ENCODE assay signal across 1 cellular context in the genomic region with DNA sequence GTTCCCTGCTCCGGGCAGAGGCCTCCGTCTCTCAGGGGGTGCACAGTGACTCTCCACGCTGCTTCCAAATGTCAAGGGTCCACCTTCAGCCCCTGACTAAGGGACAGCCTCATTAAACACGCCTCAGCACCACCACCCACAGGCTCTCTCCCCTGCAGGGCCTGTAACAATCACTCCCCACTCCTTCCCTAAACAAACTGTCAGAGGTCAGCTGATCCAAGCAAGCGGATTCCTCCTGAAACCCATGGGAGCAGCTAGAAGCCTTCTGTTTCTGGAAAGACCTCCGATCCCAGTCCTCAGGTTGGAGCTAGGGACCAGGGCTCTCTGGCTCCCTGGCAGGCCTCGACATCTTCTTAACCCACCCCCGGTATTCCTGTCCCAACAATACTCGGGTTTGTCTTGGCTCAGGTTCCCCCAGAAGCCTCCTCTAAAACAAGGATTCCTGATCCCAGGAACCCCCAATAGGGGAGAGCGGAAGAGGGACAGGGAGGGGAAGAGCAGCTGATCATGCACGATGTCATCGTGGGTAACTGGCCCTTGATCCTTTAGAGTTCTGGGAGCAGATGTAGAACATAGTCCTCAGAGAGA.
TF ChIP-seq lines count a peak whose summit lies in the region.

No MANE protein-coding gene starts in this region.

TF ChIP-seq in HCT116, 20 proteins besides CTCF, POLR2A, EP300 and RAD21 (continued from another document):
- TF ChIP-seq, protein P1, sequence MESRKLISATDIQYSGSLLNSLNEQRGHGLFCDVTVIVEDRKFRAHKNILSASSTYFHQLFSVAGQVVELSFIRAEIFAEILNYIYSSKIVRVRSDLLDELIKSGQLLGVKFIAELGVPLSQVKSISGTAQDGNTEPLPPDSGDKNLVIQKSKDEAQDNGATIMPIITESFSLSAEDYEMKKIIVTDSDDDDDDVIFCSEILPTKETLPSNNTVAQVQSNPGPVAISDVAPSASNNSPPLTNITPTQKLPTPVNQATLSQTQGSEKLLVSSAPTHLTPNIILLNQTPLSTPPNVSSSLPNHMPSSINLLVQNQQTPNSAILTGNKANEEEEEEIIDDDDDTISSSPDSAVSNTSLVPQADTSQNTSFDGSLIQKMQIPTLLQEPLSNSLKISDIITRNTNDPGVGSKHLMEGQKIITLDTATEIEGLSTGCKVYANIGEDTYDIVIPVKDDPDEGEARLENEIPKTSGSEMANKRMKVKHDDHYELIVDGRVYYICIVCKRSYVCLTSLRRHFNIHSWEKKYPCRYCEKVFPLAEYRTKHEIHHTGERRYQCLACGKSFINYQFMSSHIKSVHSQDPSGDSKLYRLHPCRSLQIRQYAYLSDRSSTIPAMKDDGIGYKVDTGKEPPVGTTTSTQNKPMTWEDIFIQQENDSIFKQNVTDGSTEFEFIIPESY (IDR thresholded peaks at IDR 0.05; ENCODE audit: extremely low read depth, insufficient replicate concordance, low read length), result no peak
- TF ChIP-seq FOSL1 (IDR thresholded peaks at IDR 0.05; ENCODE audit: low read depth), result no peak
- TF ChIP-seq, protein P2, sequence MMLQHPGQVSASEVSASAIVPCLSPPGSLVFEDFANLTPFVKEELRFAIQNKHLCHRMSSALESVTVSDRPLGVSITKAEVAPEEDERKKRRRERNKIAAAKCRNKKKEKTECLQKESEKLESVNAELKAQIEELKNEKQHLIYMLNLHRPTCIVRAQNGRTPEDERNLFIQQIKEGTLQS (IDR thresholded peaks at IDR 0.05), result no peak
- no peak for TF ChIP-seq CEBPB (IDR thresholded peaks at IDR 0.05; ENCODE audit: low read depth)
- no peak for TF ChIP-seq SP1 (IDR thresholded peaks at IDR 0.05; ENCODE audit: low read depth)
- TF ChIP-seq SIN3A (IDR thresholded peaks at IDR 0.05; ENCODE audit: low read depth), result no peak
TF ChIP-seq in HCT116: peak in this region for 0.
